Comparison of ENCODE assay signal across 10 cellular contexts in the genomic region with DNA sequence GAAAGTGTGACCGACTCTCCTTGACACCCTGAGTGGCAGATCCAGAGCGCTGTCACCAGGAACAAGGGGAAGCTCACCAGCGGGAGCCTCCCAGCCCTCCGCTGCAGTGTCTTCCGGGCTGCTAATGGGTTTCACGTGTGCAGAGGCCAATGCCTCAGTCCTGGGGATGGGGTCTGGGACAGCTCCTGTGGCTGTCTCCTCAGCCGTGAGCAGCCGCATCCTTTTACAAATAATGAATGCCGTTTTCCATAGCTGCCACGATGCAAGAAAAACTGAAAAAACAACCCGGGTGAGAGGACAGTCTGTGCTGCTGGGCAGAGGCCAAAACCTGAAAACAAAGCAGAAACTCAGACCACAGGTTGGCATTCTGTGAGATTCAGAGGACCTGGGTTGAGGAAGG.
A peak's percentile ranks its signal among the peaks of the same experiment; 100 is the strongest.
DNase-seq lines count a peak whose midpoint lies in the region; ATAC-seq lines count a peak whose summit lies in the region.
"Had no signal": no experiment of that assay in that cellular context is flagged by ENCODE, and none has a peak within 500 bp of the region (broad histone marks: within the 10 kb centered on the region; RNA-seq: fewer than 3 reads in every experiment).

No MANE protein-coding gene starts in this region.

- H3K4me3 Mint-ChIP-seq in stimulated activated naive CD8-positive, alpha-beta T cell treated with anti-CD3 and anti-CD28 coated beads, Interleukin-15, amount 100 ng/mL, for 72 hours: no peak overlapping the region
- H3K4me3 Mint-ChIP-seq: natural killer cell treated with Interleukin-12 subunit alpha and Interleukin-12 subunit beta and Interleukin-15 and Interleukin-18, amount 100 ng/mL, for 72 hours had no signal

- H3K4me1 Mint-ChIP-seq in stimulated activated naive CD8-positive, alpha-beta T cell treated with anti-CD3 and anti-CD28 coated beads, Interleukin-15, amount 100 ng/mL, for 72 hours: peaks cover 33% of the 10 kb centered on the region

- no peak overlapping the region for H3K27ac Mint-ChIP-seq in stimulated activated naive CD8-positive, alpha-beta T cell treated with anti-CD3 and anti-CD28 coated beads, Interleukin-15, amount 100 ng/mL, for 72 hours
- H3K27ac Mint-ChIP-seq: activated T-helper 2 cell treated with anti-CD3 and anti-CD28 coated beads, Interferon-gamma antibody, Interleukin-2, Interleukin-4, amounts not matched to agents 10 μg/mL and 5 μg/mL and 100 μg/mL, durations not matched to agents 14 hours and 24 hours and 36 hours; natural killer cell treated with Interleukin-12 subunit alpha and Interleukin-12 subunit beta and Interleukin-15 and Interleukin-18, amount 100 ng/mL, for 72 hours had no signal

- DNase-seq in NCI-H2196 (lab: John Stamatoyannopoulos, UW; ENCODE audit: unreplicated experiment) (peak; percentile 36), NCI-H2196 treated with DMSO at 0.1 percent for 48 hours (lab: John Stamatoyannopoulos, UW; ENCODE audit: unreplicated experiment) (no peak), RPMI8226 (peak; percentile 79), left kidney (ENCODE audit: low read depth, low spot score) (peak; percentile 74), iPS-NIHi11 (ENCODE audit: low spot score) (no peak)
- DNase-seq in stimulated activated naive CD8-positive, alpha-beta T cell treated with anti-CD3 and anti-CD28 coated beads, Interleukin-15, amount 100 ng/mL, for 72 hours: no peak

- H3K27me3 Mint-ChIP-seq in stimulated activated naive CD8-positive, alpha-beta T cell treated with anti-CD3 and anti-CD28 coated beads, Interleukin-15, amount 100 ng/mL, for 72 hours: no peaks in the 10 kb centered on the region

- ATAC-seq in stimulated activated naive CD8-positive, alpha-beta T cell treated with anti-CD3 and anti-CD28 coated beads, Interleukin-15, amount 100 ng/mL, for 72 hours: peak; percentile 13
- ATAC-seq in GM21381 (IDR thresholded peaks at IDR 0.05; ENCODE audit: unreplicated experiment) (no peak), HG03354 (IDR thresholded peaks at IDR 0.05; ENCODE audit: poor library complexity, severe bottlenecking, unreplicated experiment) (no peak)

- no peaks in the 10 kb centered on the region for H3K9me3 Mint-ChIP-seq in stimulated activated naive CD8-positive, alpha-beta T cell treated with anti-CD3 and anti-CD28 coated beads, Interleukin-15, amount 100 ng/mL, for 72 hours
- H3K9me3 Mint-ChIP-seq: activated T-helper 2 cell treated with anti-CD3 and anti-CD28 coated beads, Interferon-gamma antibody, Interleukin-2, Interleukin-4, amounts not matched to agents 10 μg/mL and 5 μg/mL and 100 μg/mL, durations not matched to agents 14 hours and 24 hours and 36 hours; natural killer cell treated with Interleukin-12 subunit alpha and Interleukin-12 subunit beta and Interleukin-15 and Interleukin-18, amount 100 ng/mL, for 72 hours had no signal

Comparison
In these comparisons a context has a peak if more than half of its experiments do, and no peak if none do; other contexts are left out.
1. DNase-seq: peak in NCI-H2196 (single experiment), RPMI8226 (single experiment) and left kidney (single experiment); none in NCI-H2196 treated with DMSO at 0.1 percent for 48 hours (single experiment), stimulated activated naive CD8-positive, alpha-beta T cell treated with anti-CD3 and anti-CD28 coated beads, Interleukin-15, amount 100 ng/mL, for 72 hours (0 of 2) and iPS-NIHi11 (single experiment).